Comparison of ENCODE assay signal across 1 cellular context in genomic region chr1:1358433-1359201, GRCh38.
TF ChIP-seq lines count a peak whose summit lies in the region.

TSS of gene MXRA8 (minus strand) at chr1:1358555. CDS start at chr1:1358504, 51 bp downstream.

TF ChIP-seq in H1, 55 proteins besides CTCF, POLR2A, EP300 and RAD21:
- TF ChIP-seq, protein P1, sequence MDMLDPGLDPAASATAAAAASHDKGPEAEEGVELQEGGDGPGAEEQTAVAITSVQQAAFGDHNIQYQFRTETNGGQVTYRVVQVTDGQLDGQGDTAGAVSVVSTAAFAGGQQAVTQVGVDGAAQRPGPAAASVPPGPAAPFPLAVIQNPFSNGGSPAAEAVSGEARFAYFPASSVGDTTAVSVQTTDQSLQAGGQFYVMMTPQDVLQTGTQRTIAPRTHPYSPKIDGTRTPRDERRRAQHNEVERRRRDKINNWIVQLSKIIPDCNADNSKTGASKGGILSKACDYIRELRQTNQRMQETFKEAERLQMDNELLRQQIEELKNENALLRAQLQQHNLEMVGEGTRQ (IDR thresholded peaks at IDR 0.05; ENCODE audit: low read length) = peak; percentile 30; the same call in 1 of the 2 replicates
- no peak for TF ChIP-seq TCF12 (IDR thresholded peaks at IDR 0.05; ENCODE audit: low read depth, low read length)
- TF ChIP-seq RFX5 (IDR thresholded peaks at IDR 0.05; ENCODE audit: borderline replicate concordance, low read depth, low read length) = no peak
- TF ChIP-seq KDM5A (IDR thresholded peaks at IDR 0.05; ENCODE audit: low read length) = no peak
